In the genomic region with DNA sequence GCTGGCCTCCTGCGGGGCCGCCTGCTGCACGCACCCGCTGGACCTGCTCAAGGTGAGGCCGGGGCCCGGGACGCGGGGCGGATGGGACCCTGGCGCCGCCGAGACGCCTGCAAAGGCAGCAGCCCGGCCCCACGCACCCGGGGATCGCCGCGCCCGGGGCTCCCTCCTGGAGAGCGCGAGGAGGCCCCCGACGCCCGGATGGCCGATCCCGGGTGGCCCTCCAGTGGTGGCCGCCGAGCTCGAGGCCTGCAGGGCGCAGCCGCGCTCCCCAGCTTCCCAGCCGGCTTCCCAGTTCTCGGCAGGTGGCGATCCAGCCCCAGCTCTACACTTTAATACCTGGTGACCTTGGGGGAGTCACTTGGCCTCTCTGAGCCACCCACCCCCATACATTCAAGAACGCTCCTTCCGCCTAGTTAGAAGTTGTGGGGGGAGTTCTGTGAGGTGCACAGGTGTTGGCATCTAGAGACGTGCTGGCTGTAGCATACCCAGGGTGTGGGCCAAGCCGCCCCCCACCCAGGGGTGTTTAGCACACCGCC, we compare ENCODE assay signal across 8 cellular contexts. TPM values are rescaled to one million over a fixed set of nuclear protein-coding genes. Genes with fewer than 3 reads are reported as not detected.
A peak's percentile ranks its signal among the peaks of the same experiment; 100 is the strongest.
DNase-seq lines count a peak whose midpoint lies in the region; ATAC-seq and TF ChIP-seq lines count a peak whose summit lies in the region.

No MANE protein-coding gene starts in this region.

- no peaks in the 10 kb centered on the region for H3K27me3 ChIP-seq in naive thymus-derived CD4-positive, alpha-beta T cell (ENCODE audit: control insufficient read depth in 2 of 2, insufficient read depth in 2 of 2, low read length in 2 of 2)

- H3K4me1 ChIP-seq in naive thymus-derived CD4-positive, alpha-beta T cell (ENCODE audit: control insufficient read depth in 2 of 2, insufficient read depth in 2 of 2, low read length in 2 of 2), result peaks cover 13% of the 10 kb centered on the region in 2 donors

- intact Hi-C loops in activated CD4-positive, alpha-beta T cell treated with anti-CD3 and anti-CD28 coated beads for 36 hours (cut with DNase I, micrococcal nuclease), result loop anchor here (1.0 to 5.0 kb wide), 12 partner anchors 9 to 415 kb away; partner anchors contain the start of genes ALYREF (in 1 of the 2), ANAPC11 (in 1 of the 2), ARL16 (in 1 of the 2) and CENPX (in 1 of the 2)
- intact Hi-C loops in naive thymus-derived CD4-positive, alpha-beta T cell (cut with micrococcal nuclease), result loop anchor here (1.0 to 2.0 kb wide), 4 partner anchors 9 to 148 kb away; partner anchors contain the start of genes ARL16 (in 2 of the 2), MRPL12 (in 2 of the 2) and P4HB (in 2 of the 2)

- POLR2A ChIA-PET in activated CD4-positive, alpha-beta T cell treated with anti-CD3 and anti-CD28 coated beads for 36 hours (lab: Charles Lee), result interaction anchor here (1.0 to 3.5 kb wide), 3 partner anchors 10 to 37 kb away, joined by 3 to 10 read pairs (median 8); partner anchors contain the start of gene MRPL12
- POLR2A ChIA-PET in naive thymus-derived CD4-positive, alpha-beta T cell (lab: Charles Lee), result interaction anchor here (0.6 to 1.8 kb wide), 3 partner anchors 50 to 410 kb away, joined by 3 to 4 read pairs (median 4); no protein-coding TSS in a partner anchor

- H3K4me1 Mint-ChIP-seq in activated CD4-positive, alpha-beta T cell treated with anti-CD3 and anti-CD28 coated beads for 36 hours, result peaks cover 24% of the 10 kb centered on the region
- peaks cover 25% of the 10 kb centered on the region for H3K4me1 Mint-ChIP-seq in HFFc6 (ENCODE audit: low read depth)
- peaks cover 9 to 23% (median 18%) of the 10 kb centered on the region in 7 donors for H3K4me1 Mint-ChIP-seq in naive thymus-derived CD4-positive, alpha-beta T cell

- TF ChIP-seq CTCF in HFFc6 (IDR thresholded peaks at IDR 0.05) (peak; percentile 44), epithelial cell of esophagus (IDR thresholded peaks at IDR 0.05; ENCODE audit: insufficient read depth, low read depth, low read length, missing control alignments) (peak; percentile 25)

- no peaks in the 10 kb centered on the region for H3K9me3 ChIP-seq in naive thymus-derived CD4-positive, alpha-beta T cell (ENCODE audit: control insufficient read depth in 2 of 3, low read length in 3 of 3)

- peak overlapping the region; percentile 55 for H3K27ac ChIP-seq in naive thymus-derived CD4-positive, alpha-beta T cell (ENCODE audit: low read depth, low read length)

- H3K4me3 ChIP-seq in epithelial cell of esophagus (ENCODE audit: low read length), result peak overlapping the region; percentile 69
- peak overlapping the region; percentile 24 for H3K4me3 ChIP-seq in naive thymus-derived CD4-positive, alpha-beta T cell (ENCODE audit: low read length)

- DNase-seq in activated CD4-positive, alpha-beta T cell treated with anti-CD3 and anti-CD28 coated beads for 36 hours, result peak; percentile 56
- no peak for DNase-seq in activated CD4-positive, alpha-beta T cell treated with anti-CD3 and anti-CD28 coated beads, Interleukin-2, amount 50 U/mL, for 1 hour
- peak; percentile 36 for DNase-seq in HFFc6
- peak; percentile 67 for DNase-seq in RPMI8226
- DNase-seq in epithelial cell of esophagus (ENCODE audit: low read depth), result peak; percentile 51
- DNase-seq in naive thymus-derived CD4-positive, alpha-beta T cell, result peak in 1 of 9 donors; percentile 38
- DNase-seq in SK-N-DZ (ENCODE audit: low spot score), result no peak
- DNase-seq in activated gamma-delta T cell (lab: John Stamatoyannopoulos, UW), result no peak

- H3K9me3 Mint-ChIP-seq in activated CD4-positive, alpha-beta T cell treated with anti-CD3 and anti-CD28 coated beads for 36 hours (ENCODE audit: low read depth), result no peaks in the 10 kb centered on the region
- no peaks in the 10 kb centered on the region for H3K9me3 Mint-ChIP-seq in HFFc6
- H3K9me3 Mint-ChIP-seq in naive thymus-derived CD4-positive, alpha-beta T cell, result no peaks in the 10 kb centered on the region

- CTCF ChIA-PET in activated CD4-positive, alpha-beta T cell treated with anti-CD3 and anti-CD28 coated beads for 36 hours (lab: Charles Lee), result interaction anchor here (1.5 kb wide), 1 partner anchor 36 kb away, joined by 4 read pairs; no protein-coding TSS in a partner anchor
- CTCF ChIA-PET in naive thymus-derived CD4-positive, alpha-beta T cell (lab: Charles Lee), result interaction anchor here (0.7 kb wide), 1 partner anchor 16 kb away, joined by 3 read pairs; no protein-coding TSS in a partner anchor

- peaks cover under 1% of the 10 kb centered on the region for H3K36me3 Mint-ChIP-seq in activated CD4-positive, alpha-beta T cell treated with anti-CD3 and anti-CD28 coated beads for 36 hours (ENCODE audit: low read depth)
- H3K36me3 Mint-ChIP-seq in HFFc6 (ENCODE audit: low read depth), result no peaks in the 10 kb centered on the region; the same call in 1 of the 2 replicates
- no peaks in the 10 kb centered on the region for H3K36me3 Mint-ChIP-seq in naive thymus-derived CD4-positive, alpha-beta T cell

- peaks cover 0 to 5% (median 0%) of the 10 kb centered on the region in 3 experiments for H3K36me3 ChIP-seq in naive thymus-derived CD4-positive, alpha-beta T cell (ENCODE audit: control insufficient read depth in 2 of 3, insufficient read depth in 3 of 3, low read length in 3 of 3)

- no peaks in the 10 kb centered on the region for H3K27me3 Mint-ChIP-seq in activated CD4-positive, alpha-beta T cell treated with anti-CD3 and anti-CD28 coated beads for 36 hours
- peaks cover 6% of the 10 kb centered on the region for H3K27me3 Mint-ChIP-seq in HFFc6 (ENCODE audit: insufficient read depth)
- H3K27me3 Mint-ChIP-seq in naive thymus-derived CD4-positive, alpha-beta T cell, result no peaks in the 10 kb centered on the region

- peak overlapping the region; percentile 89 for H3K4me3 Mint-ChIP-seq in activated CD4-positive, alpha-beta T cell treated with anti-CD3 and anti-CD28 coated beads for 36 hours
- peak overlapping the region; percentile 92 for H3K4me3 Mint-ChIP-seq in HFFc6
- H3K4me3 Mint-ChIP-seq in naive thymus-derived CD4-positive, alpha-beta T cell, result peak overlapping the region; percentile 78 to 90 (median 86)

- peak overlapping the region; percentile 84 for H3K27ac Mint-ChIP-seq in activated CD4-positive, alpha-beta T cell treated with anti-CD3 and anti-CD28 coated beads for 36 hours
- peak overlapping the region; percentile 64 for H3K27ac Mint-ChIP-seq in HFFc6
- peak overlapping the region in 6 of 9 donors; percentile 32 to 77 (median 60) for H3K27ac Mint-ChIP-seq in naive thymus-derived CD4-positive, alpha-beta T cell

- ATAC-seq in activated CD4-positive, alpha-beta T cell treated with anti-CD3 and anti-CD28 coated beads for 36 hours, result peak; percentile 3
- peak; percentile 5 for ATAC-seq in naive thymus-derived CD4-positive, alpha-beta T cell

RNA-seq across cellular contexts. Expression of gene SLC25A10, which starts 0.5 kb away (rescaled TPM):
- total RNA-seq in activated CD4-positive, alpha-beta T cell treated with anti-CD3 and anti-CD28 coated beads for 36 hours, result 10 to 100 TPM; 28.6 to 31.8 TPM
- 10 to 100 TPM; 13.2 to 21.9 (median 17.1) TPM for total RNA-seq in HFFc6 (2021; fragmentation: NEBNext Ultra II Directional; extraction: Animal tissue kit (Norgen Biotek cat#: 25700))
- total RNA-seq in naive thymus-derived CD4-positive, alpha-beta T cell, result 10 to 100 TPM in 1 of 5 experiments, 1 to 10 TPM in 4; 4.0 to 27.4 (median 6.2) TPM
- 1 to 10 TPM; 3.4 to 5.2 TPM for polyA plus RNA-seq in naive thymus-derived CD4-positive, alpha-beta T cell
- polyA plus RNA-seq in SK-N-DZ (2014; cell fraction: cytosol; rRNA removed), result 93.2 and 115 TPM in 2 replicates
- 72.5 and 115 TPM in 2 replicates for polyA plus RNA-seq in SK-N-DZ (2014; cell fraction: nucleus; rRNA removed)

RNA-seq across cellular contexts. Expression of gene MRPL12, which starts 9.4 kb away (rescaled TPM):
- total RNA-seq in activated CD4-positive, alpha-beta T cell treated with anti-CD3 and anti-CD28 coated beads for 36 hours, result 100 to 1,000 TPM in 1 of 2 experiments, 10 to 100 TPM in 1; 94.0 to 116 TPM
- total RNA-seq in HFFc6 (2021; fragmentation: NEBNext Ultra II Directional; extraction: Animal tissue kit (Norgen Biotek cat#: 25700)), result 100 to 1,000 TPM; 105 to 124 (median 113) TPM
- 10 to 100 TPM; 21.3 to 83.8 (median 26.6) TPM for total RNA-seq in naive thymus-derived CD4-positive, alpha-beta T cell
- polyA plus RNA-seq in naive thymus-derived CD4-positive, alpha-beta T cell, result 10 to 100 TPM; 46.3 to 51.7 TPM
- 49.5 and 59.3 TPM in 2 replicates for polyA plus RNA-seq in SK-N-DZ (2014; cell fraction: cytosol; rRNA removed)
- polyA plus RNA-seq in SK-N-DZ (2014; cell fraction: nucleus; rRNA removed), result 27.5 and 48.5 TPM in 2 replicates

RNA-seq across cellular contexts. Expression of gene HGS, which starts 28.7 kb away (rescaled TPM):
- 100 to 1,000 TPM; 100 to 102 TPM for total RNA-seq in activated CD4-positive, alpha-beta T cell treated with anti-CD3 and anti-CD28 coated beads for 36 hours
- total RNA-seq in HFFc6 (2021; fragmentation: NEBNext Ultra II Directional; extraction: Animal tissue kit (Norgen Biotek cat#: 25700)), result 100 to 1,000 TPM; 106 to 127 (median 116) TPM
- total RNA-seq in naive thymus-derived CD4-positive, alpha-beta T cell, result 100 to 1,000 TPM; 108 to 174 (median 153) TPM
- polyA plus RNA-seq in naive thymus-derived CD4-positive, alpha-beta T cell, result 10 to 100 TPM; 19.8 to 40.3 TPM
- polyA plus RNA-seq in SK-N-DZ (2014; cell fraction: cytosol; rRNA removed), result 132 and 162 TPM in 2 replicates
- polyA plus RNA-seq in SK-N-DZ (2014; cell fraction: nucleus; rRNA removed), result 496 and 524 TPM in 2 replicates

RNA-seq across cellular contexts. Expression of gene ARL16, which starts 28.9 kb away (rescaled TPM):
- total RNA-seq in activated CD4-positive, alpha-beta T cell treated with anti-CD3 and anti-CD28 coated beads for 36 hours, result 10 to 100 TPM; 39.0 to 39.1 TPM
- 10 to 100 TPM; 39.4 to 50.5 (median 46.7) TPM for total RNA-seq in HFFc6 (2021; fragmentation: NEBNext Ultra II Directional; extraction: Animal tissue kit (Norgen Biotek cat#: 25700))
- 10 to 100 TPM; 12.0 to 30.6 (median 30.1) TPM for total RNA-seq in naive thymus-derived CD4-positive, alpha-beta T cell
- polyA plus RNA-seq in naive thymus-derived CD4-positive, alpha-beta T cell, result 10 to 100 TPM; 33.6 to 35.3 TPM
- polyA plus RNA-seq in SK-N-DZ (2014; cell fraction: cytosol; rRNA removed), result 88.8 and 96.3 TPM in 2 replicates
- polyA plus RNA-seq in SK-N-DZ (2014; cell fraction: nucleus; rRNA removed), result 36.8 and 45.3 TPM in 2 replicates

RNA-seq across cellular contexts. Expression of gene CCDC137, which starts 46.0 kb away (rescaled TPM):
- 10 to 100 TPM; 30.0 to 36.6 TPM for total RNA-seq in activated CD4-positive, alpha-beta T cell treated with anti-CD3 and anti-CD28 coated beads for 36 hours
- 10 to 100 TPM; 22.8 to 28.8 (median 25.2) TPM for total RNA-seq in HFFc6 (2021; fragmentation: NEBNext Ultra II Directional; extraction: Animal tissue kit (Norgen Biotek cat#: 25700))
- total RNA-seq in naive thymus-derived CD4-positive, alpha-beta T cell, result 10 to 100 TPM; 16.3 to 33.5 (median 27.1) TPM
- polyA plus RNA-seq in naive thymus-derived CD4-positive, alpha-beta T cell, result 10 to 100 TPM; 10.0 to 26.0 TPM
- polyA plus RNA-seq in SK-N-DZ (2014; cell fraction: cytosol; rRNA removed), result 29.5 and 37.1 TPM in 2 replicates
- 29.1 and 36.7 TPM in 2 replicates for polyA plus RNA-seq in SK-N-DZ (2014; cell fraction: nucleus; rRNA removed)

Comparison
In these comparisons a context has a peak if more than half of its experiments do, and no peak if none do; other contexts are left out.
1. DNase-seq: peak in activated CD4-positive, alpha-beta T cell treated with anti-CD3 and anti-CD28 coated beads for 36 hours (single experiment), HFFc6 (single experiment), RPMI8226 (single experiment) and epithelial cell of esophagus (single experiment); none in activated CD4-positive, alpha-beta T cell treated with anti-CD3 and anti-CD28 coated beads, Interleukin-2, amount 50 U/mL, for 1 hour (single experiment), SK-N-DZ (single experiment) and activated gamma-delta T cell (single experiment).
2. Peak in every context shown above with its lines, with median percentiles within 50 percentile points of each other: H3K27ac Mint-ChIP-seq and H3K4me3 Mint-ChIP-seq.